Comparison of ENCODE assay signal across 8 cellular contexts in genomic region chr19:34269968-34270621, GRCh38. TPM values are rescaled to one million over a fixed set of nuclear protein-coding genes. Genes with fewer than 3 reads are reported as not detected.
DNase-seq lines count a peak whose midpoint lies in the region; ATAC-seq and TF ChIP-seq lines count a peak whose summit lies in the region.

No MANE protein-coding gene starts in this region.

- H3K4me3 ChIP-seq in GM06990 (replicated peaks; ENCODE audit: low read depth, low read length) (peak overlapping the region; percentile 37), urinary bladder (ENCODE audit: low read depth, low read length) (no peak overlapping the region)

- H3K27ac Mint-ChIP-seq in progenitor cell of endocrine pancreas: peak overlapping the region; percentile 87

- WGBS in urinary bladder: 43% methylated on average over 5 of the region's 5 CpGs

- peak overlapping the region; percentile 31 for H3K27ac ChIP-seq in urinary bladder (ENCODE audit: low read depth)

- peak; percentile 70 for DNase-seq in GM06990 (ENCODE audit: extremely low read depth, insufficient read length)
- DNase-seq in RPMI7951 (ENCODE audit: low read depth): peak; percentile 77
- DNase-seq in activated T-helper 9 cell treated with anti-CD3 and anti-CD28 coated beads, Interleukin-2, amount 50 U/mL, for 16 hours (ENCODE audit: low read depth): peak; percentile 40
- peak; percentile 97 for DNase-seq in glomerular endothelial cell (ENCODE audit: extremely low read depth, low read depth, low spot score)
- DNase-seq in progenitor cell of endocrine pancreas (ENCODE audit: low spot score, unreplicated experiment): no peak
- DNase-seq in SK-N-DZ (ENCODE audit: low spot score): no peak

- H3K9me3 Mint-ChIP-seq in progenitor cell of endocrine pancreas (ENCODE audit: low read depth): no peaks in the 10 kb centered on the region

- H3K27me3 Mint-ChIP-seq in progenitor cell of endocrine pancreas: no peaks in the 10 kb centered on the region

- peak; percentile 67 for ATAC-seq in HG02759 (IDR thresholded peaks at IDR 0.05; ENCODE audit: unreplicated experiment)

- peaks cover 8% of the 10 kb centered on the region for H3K36me3 Mint-ChIP-seq in progenitor cell of endocrine pancreas (ENCODE audit: insufficient read depth)

- H3K4me3 Mint-ChIP-seq in progenitor cell of endocrine pancreas (ENCODE audit: low read depth): no peak overlapping the region

- H3K4me1 ChIP-seq in urinary bladder (ENCODE audit: insufficient read depth): peaks cover 2% of the 10 kb centered on the region

- H3K27me3 ChIP-seq in GM06990 (replicated peaks; ENCODE audit: control insufficient read depth, insufficient read depth, low read length): no peaks in the 10 kb centered on the region

- TF ChIP-seq CTCF in GM06990 (IDR thresholded peaks at IDR 0.05; ENCODE audit: insufficient read depth, low read length, poor library complexity, severe bottlenecking) (no peak), progenitor cell of endocrine pancreas (IDR thresholded peaks at IDR 0.05; ENCODE audit: unreplicated experiment) (no peak)

- H3K36me3 ChIP-seq in GM06990 (ENCODE audit: control insufficient read depth, insufficient read depth, low read length) (no peaks in the 10 kb centered on the region; the same call in 1 of the 2 replicates), urinary bladder (ENCODE audit: insufficient read depth) (no peaks in the 10 kb centered on the region)

- peaks cover 15% of the 10 kb centered on the region for H3K4me1 Mint-ChIP-seq in progenitor cell of endocrine pancreas (ENCODE audit: low read depth)

RNA-seq across cellular contexts. Expression of gene GARRE1, which starts 15.7 kb away (rescaled TPM):
- 5.9 and 6.5 TPM in 2 replicates for total RNA-seq in RPMI7951 (2014; rRNA removed; shearing (Covaris generic))
- total RNA-seq in glomerular endothelial cell (35.5 and 43.9 TPM in 2 replicates), progenitor cell of endocrine pancreas (23.7 and 31.9 TPM in 2 replicates), urinary bladder (43.3 TPM)
- 17.7 TPM for polyA plus RNA-seq in urinary bladder
- polyA plus RNA-seq in SK-N-DZ (2014; cell fraction: cytosol; rRNA removed): 10.4 and 12.0 TPM in 2 replicates
- 6.5 and 8.6 TPM in 2 replicates for polyA plus RNA-seq in SK-N-DZ (2014; cell fraction: nucleus; rRNA removed)

Comparison
In these comparisons a context has a peak if more than half of its experiments do, and no peak if none do; other contexts are left out.
1. DNase-seq: peak in GM06990 (single experiment), RPMI7951 (single experiment), activated T-helper 9 cell treated with anti-CD3 and anti-CD28 coated beads, Interleukin-2, amount 50 U/mL, for 16 hours (single experiment) and glomerular endothelial cell (single experiment); none in progenitor cell of endocrine pancreas (single experiment) and SK-N-DZ (single experiment).